ENCODE assay signal across 9 cellular contexts in the genomic region with DNA sequence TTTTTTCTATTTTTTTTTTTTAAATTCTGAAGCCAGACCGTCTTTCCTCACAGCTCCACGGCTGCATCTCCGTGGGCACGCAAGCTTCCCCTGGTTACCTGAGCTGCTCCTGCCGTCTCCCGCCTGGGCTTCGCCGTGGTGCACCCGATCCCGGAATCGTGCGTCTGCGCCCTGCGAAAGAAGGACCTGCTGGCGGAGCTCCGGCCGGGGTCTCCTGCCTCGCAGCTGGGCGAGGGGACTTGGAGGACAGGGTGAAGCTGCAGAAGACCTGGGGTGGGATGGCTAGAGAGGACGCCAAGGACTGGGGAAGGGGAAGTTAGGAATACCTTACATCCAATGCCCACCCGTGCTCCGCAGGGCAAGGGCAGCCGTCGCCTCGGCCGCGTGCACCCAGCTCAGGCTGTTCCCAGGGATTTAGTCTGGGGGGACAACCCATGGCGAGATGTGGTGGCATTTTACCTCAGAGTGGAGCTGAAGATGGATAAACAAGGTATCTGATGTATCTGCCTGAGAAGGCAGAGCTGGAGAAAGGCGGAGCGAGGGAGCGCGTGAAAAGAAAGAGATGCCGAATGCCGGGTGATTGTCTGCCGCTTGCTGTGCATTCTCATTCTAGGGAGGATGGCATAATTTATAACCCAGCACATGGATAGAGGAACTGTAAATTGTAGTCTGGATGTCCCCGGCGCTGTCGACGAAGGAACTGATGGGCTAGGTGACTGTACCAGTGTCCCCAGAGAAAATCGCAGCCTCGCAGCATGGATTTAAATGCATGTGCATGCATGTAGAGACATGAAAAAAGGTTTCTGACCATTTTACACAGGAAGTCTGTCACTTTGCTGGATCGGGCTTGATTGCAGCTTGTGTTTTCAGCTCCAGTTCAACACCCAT.
A peak's percentile ranks its signal among the peaks of the same experiment; 100 is the strongest.
DNase-seq lines count a peak whose midpoint lies in the region; ATAC-seq and TF ChIP-seq lines count a peak whose summit lies in the region.
"Had no signal": no experiment of that assay in that cellular context is flagged by ENCODE, and none has a peak within 500 bp of the region (broad histone marks: within the 10 kb centered on the region; RNA-seq: fewer than 3 reads in every experiment).

No MANE protein-coding gene starts in this region.

- peaks cover 29 to 40% (median 33%) of the 10 kb centered on the region in 4 donors for H3K4me1 ChIP-seq in upper lobe of left lung

- H3K9me3 Mint-ChIP-seq in activated naive CD4-positive, alpha-beta T cell treated with anti-CD3 and anti-CD28 coated beads for 36 hours: no peaks in the 10 kb centered on the region

- H3K27me3 Mint-ChIP-seq in activated naive CD4-positive, alpha-beta T cell treated with anti-CD3 and anti-CD28 coated beads for 36 hours (ENCODE audit: low read depth): peaks cover 39% of the 10 kb centered on the region

- CTCF ChIA-PET in activated naive CD4-positive, alpha-beta T cell treated with anti-CD3 and anti-CD28 coated beads for 36 hours (lab: Charles Lee): interaction anchor here (0.6 to 0.7 kb wide), 2 partner anchors 125 to 299 kb away, joined by 3 read pairs; no protein-coding TSS in a partner anchor

- H3K9me3 ChIP-seq in upper lobe of left lung: no peaks in the 10 kb centered on the region

- peak overlapping the region; percentile 29 for H3K4me3 Mint-ChIP-seq in activated naive CD4-positive, alpha-beta T cell treated with anti-CD3 and anti-CD28 coated beads for 36 hours

- 62 to 71% methylated on average over 35 to 39 of the region's 42 CpGs for WGBS in upper lobe of left lung, 2 donors

- no peak for TF ChIP-seq EP300 in upper lobe of left lung (IDR thresholded peaks at IDR 0.05)

- H3K27ac Mint-ChIP-seq in activated naive CD4-positive, alpha-beta T cell treated with anti-CD3 and anti-CD28 coated beads for 36 hours: no peak overlapping the region

- peak overlapping the region in 3 of 4 donors; percentile 11 to 16 (median 13) for H3K4me3 ChIP-seq in upper lobe of left lung

- intact Hi-C loops in activated naive CD4-positive, alpha-beta T cell treated with anti-CD3 and anti-CD28 coated beads for 36 hours (cut with micrococcal nuclease): loop anchor here (5.0 to 10.0 kb wide), 3 partner anchors 85 to 1582 kb away; no protein-coding TSS in a partner anchor

- ATAC-seq in upper lobe of left lung (ENCODE audit: low FRiP score in 2 of 2): no peak

- DNase-seq in activated naive CD4-positive, alpha-beta T cell treated with anti-CD3 and anti-CD28 coated beads for 36 hours: peak; percentile 10
- DNase-seq in activated naive CD4-positive, alpha-beta T cell treated with anti-CD3 and anti-CD28 coated beads, Interleukin-2, amount 50 U/mL, for 16 hours: no peak
- DNase-seq in amygdala (lab: John Stamatoyannopoulos, UW) (peak in 45 of 56 donors; percentile 6 to 79 (median 50)), lung microvascular endothelial cell (ENCODE audit: low read depth in 2 of 2) (peak; percentile 67 to 80), upper lobe of left lung (peak in 1 of 2 donors; percentile 80), T-helper 9 cell (no peak)
- DNase-seq in stimulated activated CD4-positive, alpha-beta T cell treated with anti-CD3 and anti-CD28 coated beads, Interleukin-4, amount 100 ng/mL, for 24 hours: no peak
- no peak for DNase-seq in NK-92 treated with Interleukin-12 subunit alpha and Interleukin-12 subunit beta, amount 100 ng/mL, for 24 hours (lab: John Stamatoyannopoulos, UW)

- TF ChIP-seq CTCF in upper lobe of left lung (IDR thresholded peaks at IDR 0.05): no peak

- no peak for TF ChIP-seq POLR2A in upper lobe of left lung (IDR thresholded peaks at IDR 0.05)

- H3K27ac ChIP-seq in upper lobe of left lung: no peak overlapping the region
- H3K27ac ChIP-seq: VCaP had no signal

- H3K36me3 ChIP-seq in upper lobe of left lung: no peaks in the 10 kb centered on the region

- peaks cover 7% of the 10 kb centered on the region for H3K4me1 Mint-ChIP-seq in activated naive CD4-positive, alpha-beta T cell treated with anti-CD3 and anti-CD28 coated beads for 36 hours (ENCODE audit: low read depth)

- H3K36me3 Mint-ChIP-seq in activated naive CD4-positive, alpha-beta T cell treated with anti-CD3 and anti-CD28 coated beads for 36 hours (ENCODE audit: low read depth): peaks cover 2% of the 10 kb centered on the region

- H3K27me3 ChIP-seq in upper lobe of left lung: no peaks in the 10 kb centered on the region

Comparison
In these comparisons a context has a peak if more than half of its experiments do, and no peak if none do; other contexts are left out.
1. DNase-seq: peak in activated naive CD4-positive, alpha-beta T cell treated with anti-CD3 and anti-CD28 coated beads for 36 hours (single experiment), amygdala (45 of 56) and lung microvascular endothelial cell (2 of 2); none in activated naive CD4-positive, alpha-beta T cell treated with anti-CD3 and anti-CD28 coated beads, Interleukin-2, amount 50 U/mL, for 16 hours (single experiment), stimulated activated CD4-positive, alpha-beta T cell treated with anti-CD3 and anti-CD28 coated beads, Interleukin-4, amount 100 ng/mL, for 24 hours (single experiment), NK-92 treated with Interleukin-12 subunit alpha and Interleukin-12 subunit beta, amount 100 ng/mL, for 24 hours (single experiment) and T-helper 9 cell (single experiment).